In the genomic region with DNA sequence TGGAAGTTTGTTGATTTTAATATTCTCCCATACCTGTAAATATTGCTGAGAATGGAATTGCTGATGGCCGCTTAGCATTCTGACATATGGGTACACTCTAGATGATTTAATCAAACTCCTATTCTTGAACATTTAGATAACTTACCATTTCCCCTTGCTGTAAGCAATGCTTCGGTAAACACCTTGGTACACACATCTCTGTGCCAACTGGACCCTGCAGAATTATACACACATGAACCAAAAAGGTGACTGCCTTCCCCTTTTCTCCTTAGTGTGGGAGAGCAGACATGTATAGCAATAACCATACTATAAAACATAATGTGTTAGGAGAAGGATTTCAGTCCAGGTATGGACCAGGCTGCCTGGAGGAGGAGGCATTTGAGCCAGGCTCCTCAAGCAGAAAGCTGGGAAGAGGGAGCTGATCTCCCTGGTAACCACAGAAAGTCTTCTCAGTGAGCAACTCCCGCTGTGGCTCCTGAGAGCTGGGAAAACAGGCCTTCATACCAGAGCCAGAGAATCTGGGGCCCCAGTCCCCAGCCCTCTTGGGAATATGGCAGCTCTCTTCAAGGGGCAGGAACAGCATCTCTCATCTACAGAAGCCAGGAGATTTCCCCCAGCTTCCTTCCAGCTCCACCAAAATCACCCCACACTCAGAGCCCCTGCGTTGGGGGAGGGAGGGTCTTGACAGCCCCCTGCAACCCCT, we compare ENCODE assay signal across 8 cellular contexts. TPM values are rescaled to one million over a fixed set of nuclear protein-coding genes. Genes with fewer than 3 reads are reported as not detected.
DNase-seq lines count a peak whose midpoint lies in the region; ATAC-seq and TF ChIP-seq lines count a peak whose summit lies in the region.

No MANE protein-coding gene starts in this region.

- no peaks in the 10 kb centered on the region for H3K27me3 Mint-ChIP-seq in nephron progenitor cell (ENCODE audit: low read depth, poor library complexity)

- DNase-seq in Right ventricle myocardium inferior (ENCODE audit: missing footprints) (no peak), cardiac septum (ENCODE audit: low spot score) (no peak), fibroblast of mammary gland (ENCODE audit: low read depth) (peak; percentile 56), nephron progenitor cell (no peak), GOT3 (lab: John Stamatoyannopoulos, UW) (no peak), SHP77 treated with DMSO at 0.1 percent for 48 hours (lab: John Stamatoyannopoulos, UW) (no peak), DMS 273 treated with DMSO at 0.1 percent for 48 hours (lab: John Stamatoyannopoulos, UW) (no peak), NCI-H2171 (lab: John Stamatoyannopoulos, UW) (no peak)

- TF ChIP-seq CTCF in fibroblast of mammary gland (conservative IDR thresholded peaks at IDR 0.05; ENCODE audit: control insufficient read depth, insufficient read depth, low read depth, low read length): no peak
- no peak for TF ChIP-seq CTCF in nephron progenitor cell (IDR thresholded peaks at IDR 0.05)

- H3K27ac Mint-ChIP-seq in nephron progenitor cell: peak overlapping the region; percentile 96

- intact Hi-C loops in Right ventricle myocardium inferior (cut with DNase I) (loop anchor here (5.0 kb wide), 1 partner anchor 36 kb away; the partner anchor contains the start of gene CSF1), cardiac septum (cut with DNase I) (no loop called here)

- no peak overlapping the region for H3K4me3 ChIP-seq in fibroblast of mammary gland (ENCODE audit: control insufficient read depth, low read depth, low read length)

- H3K4me3 Mint-ChIP-seq in nephron progenitor cell: peak overlapping the region; percentile 59

- peak; percentile 2 for ATAC-seq in Right ventricle myocardium inferior

- no peaks in the 10 kb centered on the region for H3K9me3 Mint-ChIP-seq in nephron progenitor cell

- H3K4me1 Mint-ChIP-seq in nephron progenitor cell: peaks cover 98% of the 10 kb centered on the region

- no peaks in the 10 kb centered on the region for H3K36me3 Mint-ChIP-seq in nephron progenitor cell (ENCODE audit: low read depth)

RNA-seq across cellular contexts. Expression of gene CSF1, which starts 33.9 kb away (rescaled TPM):
- total RNA-seq in Right ventricle myocardium inferior (19.0 TPM), cardiac septum (16.7 TPM)
